1 cellular context compared by ENCODE assay signal in the genomic region with DNA sequence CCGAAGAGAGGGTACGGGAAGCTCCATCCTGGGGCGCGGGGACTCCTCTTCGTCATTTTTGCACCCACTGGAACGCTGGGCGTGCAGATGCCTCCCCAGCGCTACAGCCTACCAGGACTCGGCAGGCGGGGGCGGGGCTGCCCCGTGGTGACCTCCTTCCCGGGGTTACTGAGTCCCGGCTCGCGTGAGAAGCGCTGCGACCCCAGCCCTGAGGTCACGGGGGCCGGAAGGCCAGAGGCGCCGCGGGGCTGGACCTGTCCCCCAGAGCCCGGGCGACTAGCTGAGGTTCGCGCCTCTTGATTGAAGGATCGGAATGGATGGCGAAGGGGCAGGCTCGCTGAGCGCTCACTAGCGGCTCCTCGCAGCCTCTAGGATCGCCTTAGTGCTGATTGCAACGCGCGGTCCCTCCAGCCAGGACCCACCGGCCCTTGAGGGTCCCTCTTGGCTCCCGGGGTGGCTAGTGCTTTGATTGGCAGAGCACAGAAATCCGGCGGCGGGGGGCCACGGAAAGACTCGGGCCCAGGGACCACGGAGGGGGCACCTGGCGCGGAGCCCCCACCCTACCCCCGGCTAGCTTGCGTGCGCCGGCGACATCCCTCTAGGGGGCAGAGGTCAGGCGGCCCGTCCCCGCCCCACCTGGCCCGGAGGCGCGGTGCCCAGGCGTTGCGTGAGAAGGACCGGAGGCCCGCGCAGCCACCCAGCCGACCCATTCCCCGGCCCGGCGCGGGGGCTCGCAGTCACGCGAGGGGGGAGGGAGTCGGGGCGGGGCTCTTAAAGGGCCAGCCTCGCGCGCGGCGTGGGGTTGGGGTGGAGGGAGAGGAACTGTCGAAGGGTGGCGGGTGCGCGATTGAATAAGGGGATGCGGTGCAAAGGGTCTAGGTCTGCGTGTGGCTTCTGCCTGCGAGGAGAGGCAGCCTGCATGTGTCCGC.
TF ChIP-seq lines count a peak whose summit lies in the region.

No MANE protein-coding gene starts in this region.

TF ChIP-seq in HepG2, 621 proteins besides CTCF, POLR2A, EP300 and RAD21 (continues in another document):
- peak; percentile 47; the same call in 1 of the 2 replicates for TF ChIP-seq YEATS4 (CRISPR knock-in tag; IDR thresholded peaks at IDR 0.05; ENCODE audit: borderline replicate concordance)
- TF ChIP-seq ISL2 (CRISPR knock-in tag; IDR thresholded peaks at IDR 0.05), result 0 out of 2 replicates have a peak, but pooled peaks have one; percentile 57
- TF ChIP-seq ZNF362 (CRISPR knock-in tag; IDR thresholded peaks at IDR 0.05; ENCODE audit: borderline replicate concordance), result no peak
- no peak for TF ChIP-seq ZNF432 (CRISPR knock-in tag; IDR thresholded peaks at IDR 0.05; ENCODE audit: borderline replicate concordance)
- peak; percentile 85 for TF ChIP-seq ZNF816 (CRISPR knock-in tag; IDR thresholded peaks at IDR 0.05; ENCODE audit: borderline replicate concordance)
- TF ChIP-seq ARNTL (CRISPR knock-in tag; IDR thresholded peaks at IDR 0.05), result peak; percentile 8; the same call in 1 of the 2 replicates
- TF ChIP-seq CHCHD3 (CRISPR knock-in tag; IDR thresholded peaks at IDR 0.05), result no peak
- TF ChIP-seq ZNF569 (CRISPR knock-in tag; IDR thresholded peaks at IDR 0.05; ENCODE audit: borderline replicate concordance), result peak; percentile 65; the same call in 1 of the 2 replicates
- TF ChIP-seq, protein P1, sequence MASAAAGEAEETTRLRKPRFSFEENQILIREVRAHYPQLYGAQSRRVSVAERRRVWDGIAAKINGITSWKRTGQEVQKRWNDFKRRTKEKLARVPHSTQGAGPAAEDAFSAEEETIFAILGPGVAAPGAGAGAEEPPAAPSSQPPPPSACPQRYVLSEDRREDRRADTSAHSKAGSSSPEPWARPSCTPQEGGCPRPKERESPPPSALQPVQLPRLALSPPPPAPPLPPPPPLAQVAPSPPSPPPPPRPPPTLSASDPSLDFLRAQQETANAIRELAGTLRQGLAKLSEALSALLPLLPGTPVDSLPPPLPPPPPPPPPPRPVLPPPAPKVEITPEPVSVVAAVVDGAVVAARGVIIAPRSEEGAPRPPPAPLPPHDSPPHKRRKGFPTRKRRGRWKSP (CRISPR knock-in tag; IDR thresholded peaks at IDR 0.05), result peak; percentile 65; the same call in 1 of the 2 replicates
- TF ChIP-seq SKI (IDR thresholded peaks at IDR 0.05; ENCODE audit: partially characterized antibody), result peak; percentile 12
- no peak for TF ChIP-seq ZBTB14 (CRISPR knock-in tag; IDR thresholded peaks at IDR 0.05)
- no peak for TF ChIP-seq NBN (conservative IDR thresholded peaks at IDR 0.05)
- TF ChIP-seq SP2 (CRISPR knock-in tag; IDR thresholded peaks at IDR 0.05), result peak; percentile 33; the same call in 1 of the 2 replicates
- TF ChIP-seq RBAK (CRISPR knock-in tag; IDR thresholded peaks at IDR 0.05), result no peak
- TF ChIP-seq ATF3 (CRISPR knock-in tag; IDR thresholded peaks at IDR 0.05), result no peak
- TF ChIP-seq, protein P2, sequence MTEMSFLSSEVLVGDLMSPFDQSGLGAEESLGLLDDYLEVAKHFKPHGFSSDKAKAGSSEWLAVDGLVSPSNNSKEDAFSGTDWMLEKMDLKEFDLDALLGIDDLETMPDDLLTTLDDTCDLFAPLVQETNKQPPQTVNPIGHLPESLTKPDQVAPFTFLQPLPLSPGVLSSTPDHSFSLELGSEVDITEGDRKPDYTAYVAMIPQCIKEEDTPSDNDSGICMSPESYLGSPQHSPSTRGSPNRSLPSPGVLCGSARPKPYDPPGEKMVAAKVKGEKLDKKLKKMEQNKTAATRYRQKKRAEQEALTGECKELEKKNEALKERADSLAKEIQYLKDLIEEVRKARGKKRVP (CRISPR knock-in tag; IDR thresholded peaks at IDR 0.05), result peak in 1 of 2 experiments; percentile 68; a peak in 1 of 4 replicates
- TF ChIP-seq FOXK1 (CRISPR knock-in tag; IDR thresholded peaks at IDR 0.05; ENCODE audit: borderline replicate concordance, low read depth), result peak; percentile 59; the same call in 1 of the 2 replicates
- TF ChIP-seq BRCA1 (CRISPR knock-in tag; IDR thresholded peaks at IDR 0.05), result no peak
- peak; percentile 72 for TF ChIP-seq NR2F6 (IDR thresholded peaks at IDR 0.05)
- TF ChIP-seq NR2F6 (CRISPR knock-in tag; IDR thresholded peaks at IDR 0.05), result peak; percentile 89
- TF ChIP-seq HBP1 (CRISPR knock-in tag; IDR thresholded peaks at IDR 0.05; ENCODE audit: low read depth), result 0 out of 2 replicates have a peak, but pooled peaks have one; percentile 15
- TF ChIP-seq KLF16 (CRISPR knock-in tag; IDR thresholded peaks at IDR 0.05), result peak in 1 of 2 experiments; percentile 58; a peak in 1 of 4 replicates
- TF ChIP-seq, protein P3, sequence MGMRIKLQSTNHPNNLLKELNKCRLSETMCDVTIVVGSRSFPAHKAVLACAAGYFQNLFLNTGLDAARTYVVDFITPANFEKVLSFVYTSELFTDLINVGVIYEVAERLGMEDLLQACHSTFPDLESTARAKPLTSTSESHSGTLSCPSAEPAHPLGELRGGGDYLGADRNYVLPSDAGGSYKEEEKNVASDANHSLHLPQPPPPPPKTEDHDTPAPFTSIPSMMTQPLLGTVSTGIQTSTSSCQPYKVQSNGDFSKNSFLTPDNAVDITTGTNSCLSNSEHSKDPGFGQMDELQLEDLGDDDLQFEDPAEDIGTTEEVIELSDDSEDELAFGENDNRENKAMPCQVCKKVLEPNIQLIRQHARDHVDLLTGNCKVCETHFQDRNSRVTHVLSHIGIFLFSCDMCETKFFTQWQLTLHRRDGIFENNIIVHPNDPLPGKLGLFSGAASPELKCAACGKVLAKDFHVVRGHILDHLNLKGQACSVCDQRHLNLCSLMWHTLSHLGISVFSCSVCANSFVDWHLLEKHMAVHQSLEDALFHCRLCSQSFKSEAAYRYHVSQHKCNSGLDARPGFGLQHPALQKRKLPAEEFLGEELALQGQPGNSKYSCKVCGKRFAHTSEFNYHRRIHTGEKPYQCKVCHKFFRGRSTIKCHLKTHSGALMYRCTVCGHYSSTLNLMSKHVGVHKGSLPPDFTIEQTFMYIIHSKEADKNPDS (CRISPR knock-in tag; IDR thresholded peaks at IDR 0.05), result no peak
- TF ChIP-seq, protein P4, sequence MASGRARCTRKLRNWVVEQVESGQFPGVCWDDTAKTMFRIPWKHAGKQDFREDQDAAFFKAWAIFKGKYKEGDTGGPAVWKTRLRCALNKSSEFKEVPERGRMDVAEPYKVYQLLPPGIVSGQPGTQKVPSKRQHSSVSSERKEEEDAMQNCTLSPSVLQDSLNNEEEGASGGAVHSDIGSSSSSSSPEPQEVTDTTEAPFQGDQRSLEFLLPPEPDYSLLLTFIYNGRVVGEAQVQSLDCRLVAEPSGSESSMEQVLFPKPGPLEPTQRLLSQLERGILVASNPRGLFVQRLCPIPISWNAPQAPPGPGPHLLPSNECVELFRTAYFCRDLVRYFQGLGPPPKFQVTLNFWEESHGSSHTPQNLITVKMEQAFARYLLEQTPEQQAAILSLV (CRISPR knock-in tag; IDR thresholded peaks at IDR 0.05; ENCODE audit: borderline replicate concordance), result peak; percentile 49; the same call in 1 of the 2 replicates
- TF ChIP-seq ZFP82 (CRISPR knock-in tag; IDR thresholded peaks at IDR 0.05; ENCODE audit: borderline replicate concordance), result peak; percentile 93; the same call in 1 of the 2 replicates
- TF ChIP-seq, protein P5, sequence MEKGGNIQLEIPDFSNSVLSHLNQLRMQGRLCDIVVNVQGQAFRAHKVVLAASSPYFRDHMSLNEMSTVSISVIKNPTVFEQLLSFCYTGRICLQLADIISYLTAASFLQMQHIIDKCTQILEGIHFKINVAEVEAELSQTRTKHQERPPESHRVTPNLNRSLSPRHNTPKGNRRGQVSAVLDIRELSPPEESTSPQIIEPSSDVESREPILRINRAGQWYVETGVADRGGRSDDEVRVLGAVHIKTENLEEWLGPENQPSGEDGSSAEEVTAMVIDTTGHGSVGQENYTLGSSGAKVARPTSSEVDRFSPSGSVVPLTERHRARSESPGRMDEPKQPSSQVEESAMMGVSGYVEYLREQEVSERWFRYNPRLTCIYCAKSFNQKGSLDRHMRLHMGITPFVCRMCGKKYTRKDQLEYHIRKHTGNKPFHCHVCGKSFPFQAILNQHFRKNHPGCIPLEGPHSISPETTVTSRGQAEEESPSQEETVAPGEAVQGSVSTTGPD (CRISPR knock-in tag; IDR thresholded peaks at IDR 0.05), result 0 out of 2 replicates have a peak, but pooled peaks have one; percentile 49
- 0 out of 2 replicates have a peak, but pooled peaks have one; percentile 39 for TF ChIP-seq ZBTB42 (CRISPR knock-in tag; IDR thresholded peaks at IDR 0.05)
- peak; percentile 51 for TF ChIP-seq ZFX (CRISPR knock-in tag; IDR thresholded peaks at IDR 0.05; ENCODE audit: low read depth)
- peak; percentile 68; the same call in 1 of the 2 replicates for TF ChIP-seq FOXC1 (CRISPR knock-in tag; IDR thresholded peaks at IDR 0.05; ENCODE audit: borderline replicate concordance)
- no peak for TF ChIP-seq SP4 (CRISPR knock-in tag; IDR thresholded peaks at IDR 0.05)
- no peak for TF ChIP-seq ZNF609 (CRISPR knock-in tag; IDR thresholded peaks at IDR 0.05; ENCODE audit: borderline replicate concordance)
- TF ChIP-seq RARA (CRISPR knock-in tag; IDR thresholded peaks at IDR 0.05), result peak; percentile 94
- peak; percentile 37 for TF ChIP-seq ZFY (CRISPR knock-in tag; IDR thresholded peaks at IDR 0.05)
